Comparison of ENCODE assay signal across 8 cellular contexts in genomic region chr12:12784911-12785814, GRCh38. TPM values are rescaled to one million over a fixed set of nuclear protein-coding genes. Genes with fewer than 3 reads are reported as not detected.
DNase-seq lines count a peak whose midpoint lies in the region; ATAC-seq and TF ChIP-seq lines count a peak whose summit lies in the region.

Gene APOLD1 (plus strand): TSS chr12:12785659. CDS start chr12:12785692, 33 bp downstream.

- no peak for DNase-seq in activated CD4-positive, alpha-beta T cell treated with anti-CD3 and anti-CD28 coated beads, Interleukin-2, amount 10 ng/mL, durations not matched to agents 7 days and 5 days
- no peak for DNase-seq in activated CD4-positive, alpha-beta T cell treated with anti-CD3 and anti-CD28 coated beads for 1 hour
- DNase-seq in body of pancreas: peak in 2 of 4 donors; percentile 17 to 23
- no peak for DNase-seq in immature natural killer cell
- DNase-seq in stimulated activated naive CD8-positive, alpha-beta T cell treated with anti-CD3 and anti-CD28 coated beads, Interleukin-15, amount 100 ng/mL, for 72 hours: no peak
- no peak for DNase-seq in SHP77 (lab: John Stamatoyannopoulos, UW)
- DNase-seq in central memory CD4-positive, alpha-beta T cell: no peak

- H3K27me3 ChIP-seq in body of pancreas: no peaks in the 10 kb centered on the region

- peaks cover 23% of the 10 kb centered on the region for H3K4me1 ChIP-seq in body of pancreas

- WGBS in body of pancreas, 2 donors: 84 to 90% methylated on average over 14 of the region's 14 CpGs

- peak within 1 kb of the TSS; percentile 69 for H3K4me3 Mint-ChIP-seq in activated CD4-positive, alpha-beta T cell treated with anti-CD3 and anti-CD28 coated beads, Interleukin-2, amount 10 ng/mL, durations not matched to agents 7 days and 5 days
- H3K4me3 Mint-ChIP-seq in immature natural killer cell: peak within 1 kb of the TSS; percentile 76 to 90 (median 82)
- peak within 1 kb of the TSS; percentile 93 to 94 for H3K4me3 Mint-ChIP-seq in stimulated activated naive CD8-positive, alpha-beta T cell treated with anti-CD3 and anti-CD28 coated beads, Interleukin-15, amount 100 ng/mL, for 72 hours

- no peak for TF ChIP-seq CTCF in body of pancreas (IDR thresholded peaks at IDR 0.05)

- CTCF ChIA-PET in activated CD4-positive, alpha-beta T cell treated with anti-CD3 and anti-CD28 coated beads, Interleukin-2, amount 10 ng/mL, durations not matched to agents 7 days and 5 days (lab: Charles Lee): interaction anchor here (0.7 kb wide), 1 partner anchor 26 kb away, joined by 4 read pairs; no protein-coding TSS in a partner anchor

- no peaks in the 10 kb centered on the region for H3K9me3 ChIP-seq in body of pancreas

- H3K4me3 ChIP-seq in body of pancreas: no peak within 1 kb of the TSS

- POLR2A ChIA-PET in activated CD4-positive, alpha-beta T cell treated with anti-CD3 and anti-CD28 coated beads, Interleukin-2, amount 10 ng/mL, durations not matched to agents 7 days and 5 days (lab: Charles Lee): no interaction called here

- H3K27ac Mint-ChIP-seq in activated CD4-positive, alpha-beta T cell treated with anti-CD3 and anti-CD28 coated beads, Interleukin-2, amount 10 ng/mL, durations not matched to agents 7 days and 5 days: peak within 1 kb of the TSS; percentile 68
- H3K27ac Mint-ChIP-seq in immature natural killer cell: peak within 1 kb of the TSS in 5 of 6 donors; percentile 37 to 74 (median 60)
- peak within 1 kb of the TSS in 1 of 2 donors; percentile 61 for H3K27ac Mint-ChIP-seq in stimulated activated naive CD8-positive, alpha-beta T cell treated with anti-CD3 and anti-CD28 coated beads, Interleukin-15, amount 100 ng/mL, for 72 hours

- H3K4me1 Mint-ChIP-seq in activated CD4-positive, alpha-beta T cell treated with anti-CD3 and anti-CD28 coated beads, Interleukin-2, amount 10 ng/mL, durations not matched to agents 7 days and 5 days: peaks cover 44% of the 10 kb centered on the region
- peaks cover 21 to 27% of the 10 kb centered on the region in 2 donors for H3K4me1 Mint-ChIP-seq in immature natural killer cell
- peaks cover 43% of the 10 kb centered on the region for H3K4me1 Mint-ChIP-seq in stimulated activated naive CD8-positive, alpha-beta T cell treated with anti-CD3 and anti-CD28 coated beads, Interleukin-15, amount 100 ng/mL, for 72 hours

- TF ChIP-seq POLR2A in body of pancreas (IDR thresholded peaks at IDR 0.05): peak in 2 of 3 donors; percentile 63 to 72

- peaks cover 5% of the 10 kb centered on the region for H3K36me3 Mint-ChIP-seq in activated CD4-positive, alpha-beta T cell treated with anti-CD3 and anti-CD28 coated beads, Interleukin-2, amount 10 ng/mL, durations not matched to agents 7 days and 5 days (ENCODE audit: low read depth)
- H3K36me3 Mint-ChIP-seq in immature natural killer cell: no peaks in the 10 kb centered on the region

- no peak for ATAC-seq in body of pancreas
- no peak for ATAC-seq in stimulated activated naive CD8-positive, alpha-beta T cell treated with anti-CD3 and anti-CD28 coated beads, Interleukin-15, amount 100 ng/mL, for 72 hours
- ATAC-seq in GM18511 (IDR thresholded peaks at IDR 0.05; ENCODE audit: unreplicated experiment): no peak

- intact Hi-C loops in body of pancreas (cut with DNase I): no loop called here

- no peaks in the 10 kb centered on the region for H3K27me3 Mint-ChIP-seq in activated CD4-positive, alpha-beta T cell treated with anti-CD3 and anti-CD28 coated beads, Interleukin-2, amount 10 ng/mL, durations not matched to agents 7 days and 5 days
- H3K27me3 Mint-ChIP-seq in immature natural killer cell (ENCODE audit: low read depth in 3 of 3): peaks cover 0 to 3% (median 0%) of the 10 kb centered on the region in 3 donors
- H3K27me3 Mint-ChIP-seq in stimulated activated naive CD8-positive, alpha-beta T cell treated with anti-CD3 and anti-CD28 coated beads, Interleukin-15, amount 100 ng/mL, for 72 hours: no peaks in the 10 kb centered on the region

- peak within 1 kb of the TSS; percentile 78 to 91 (median 85) for H3K27ac ChIP-seq in body of pancreas

- no peaks in the 10 kb centered on the region for H3K36me3 ChIP-seq in body of pancreas (replicated peaks in 1 of 2; ENCODE audit: insufficient read depth in 1 of 2, low read depth in 2 of 2)

- H3K9me3 Mint-ChIP-seq in activated CD4-positive, alpha-beta T cell treated with anti-CD3 and anti-CD28 coated beads, Interleukin-2, amount 10 ng/mL, durations not matched to agents 7 days and 5 days: no peaks in the 10 kb centered on the region
- H3K9me3 Mint-ChIP-seq in immature natural killer cell: no peaks in the 10 kb centered on the region
- no peaks in the 10 kb centered on the region for H3K9me3 Mint-ChIP-seq in stimulated activated naive CD8-positive, alpha-beta T cell treated with anti-CD3 and anti-CD28 coated beads, Interleukin-15, amount 100 ng/mL, for 72 hours

RNA-seq across cellular contexts. Expression of gene APOLD1, which starts in this region (rescaled TPM):
- 10 to 100 TPM; 14.4 to 15.5 TPM for total RNA-seq in activated CD4-positive, alpha-beta T cell treated with anti-CD3 and anti-CD28 coated beads, Interleukin-2, amount 10 ng/mL, durations not matched to agents 7 days and 5 days
- total RNA-seq in body of pancreas: 10 to 100 TPM; 10.1 to 23.4 TPM
- polyA plus RNA-seq in immature natural killer cell: under 1 TPM in 1 of 3 donors, not detected in 2; 0.34 TPM
